In the genomic region with DNA sequence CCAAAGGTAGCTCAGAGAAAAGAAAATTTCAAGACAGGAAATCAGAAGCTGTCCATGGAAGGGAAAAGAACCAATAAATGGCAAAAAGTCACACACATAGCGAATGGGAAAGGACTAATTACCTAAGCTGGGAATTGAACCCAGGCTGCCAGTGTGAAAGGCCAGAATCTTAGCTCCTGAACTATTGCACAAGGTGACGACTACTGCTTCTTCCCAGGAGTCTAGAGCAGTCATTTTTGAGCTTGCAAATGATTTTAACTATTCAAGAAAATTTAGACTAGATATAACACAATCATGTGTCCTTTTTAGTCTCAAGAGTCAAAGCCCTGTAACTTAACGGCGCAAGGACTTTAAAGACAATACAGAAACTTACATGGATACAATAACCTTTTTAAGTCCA, we compare ENCODE assay signal across 18 cellular contexts. TPM values are rescaled to one million over a fixed set of nuclear protein-coding genes. Genes with fewer than 3 reads are reported as not detected.
A peak's percentile ranks its signal among the peaks of the same experiment; 100 is the strongest.
DNase-seq lines count a peak whose midpoint lies in the region; ATAC-seq, FAIRE-seq and TF ChIP-seq lines count a peak whose summit lies in the region.
"Had no signal": no experiment of that assay in that cellular context is flagged by ENCODE, and none has a peak within 500 bp of the region (broad histone marks: within the 10 kb centered on the region; RNA-seq: fewer than 3 reads in every experiment).

No MANE protein-coding gene starts in this region.

- no peaks in the 10 kb centered on the region for H3K36me3 ChIP-seq in H1 (ENCODE audit: control insufficient read depth in 2 of 4, insufficient read depth in 4 of 4, low read length in 3 of 4)
- H3K36me3 ChIP-seq: BLaER1 treated with 17β-estradiol and CSF1 and Interleukin-3, amounts not matched to agents 10 nM and 100 nM; brain microvascular endothelial cell; neutrophil; spleen had no signal

- H3K4ac ChIP-seq in H1 (replicated peaks; ENCODE audit: insufficient read length, low read depth, low read length), result no peak overlapping the region

- H3K9me3 ChIP-seq in H1 (ENCODE audit: insufficient read depth in 2 of 2, low read depth in 1 of 2, low read length in 1 of 2), result no peaks in the 10 kb centered on the region
- H3K9me3 ChIP-seq: neutrophil, spleen had no signal

- WGBS in H1 (ENCODE audit: extremely low coverage in 1 of 2, insufficient coverage in 1 of 2, insufficient read length in 1 of 2, insufficient replicate concordance in 2 of 2, low coverage in 1 of 2, low lambda C conversion rate in 2 of 2, missing lambda C conversion rate in 1 of 2), 2 experiments, result 95% methylated on average over 4 of the region's 4 CpGs; no CpG with 5 or more reads in 1 of the 2 experiments

- POLR2A ChIA-PET in H1 (lab: Charles Lee; ENCODE audit: partially characterized antibody), result no interaction called here

- H2BK12ac ChIP-seq in H1 (ENCODE audit: low read depth, low read length), result no peak overlapping the region

- H3K23ac ChIP-seq in H1 (ENCODE audit: insufficient read length), result no peak overlapping the region

- H3K27ac ChIP-seq in 22Rv1 (peak overlapping the region; percentile 56), H1 (ENCODE audit: low read depth, low read length) (no peak overlapping the region)
- H3K27ac ChIP-seq: BLaER1 treated with 17β-estradiol and CSF1 and Interleukin-3, amounts not matched to agents 10 nM and 100 nM; brain microvascular endothelial cell; neutrophil; spleen had no signal

- H2AK5ac ChIP-seq in H1 (ENCODE audit: low read depth, low read length), result no peak overlapping the region

- no peak overlapping the region for H3K14ac ChIP-seq in H1 (ENCODE audit: insufficient read length)

- H2AFZ ChIP-seq in H1 (ENCODE audit: low read length), result no peak overlapping the region

- TF ChIP-seq POLR2A in H1 (IDR thresholded peaks at IDR 0.05; ENCODE audit: control extremely low read depth in 1 of 2, low read depth in 2 of 2, low read length in 2 of 2), result no peak

- H2BK5ac ChIP-seq in H1 (ENCODE audit: low read depth, low read length), result no peak overlapping the region

- H3K27me3 ChIP-seq in H1 (replicated peaks in 1 of 4; ENCODE audit: control insufficient read depth in 3 of 4, extremely low read depth in 1 of 4, insufficient read depth in 3 of 4, low read length in 3 of 4), result no peaks in the 10 kb centered on the region
- H3K27me3 ChIP-seq: brain microvascular endothelial cell, neutrophil, spleen had no signal

- no peak for TF ChIP-seq RAD21 in H1 (IDR thresholded peaks at IDR 0.05 in 1 of 2, conservative IDR thresholded peaks at IDR 0.05 in 1 of 2; ENCODE audit: low read depth in 2 of 2, low read length in 2 of 2)

- H4K5ac ChIP-seq in H1 (ENCODE audit: insufficient read length, low read depth, low read length), result no peak overlapping the region

- no peak overlapping the region for H4K8ac ChIP-seq in H1 (ENCODE audit: extremely low read depth, insufficient read depth, low read length)

- H2BK15ac ChIP-seq in H1 (ENCODE audit: low read length), result no peak overlapping the region

- H3K18ac ChIP-seq in H1 (ENCODE audit: extremely low read depth, low read length), result no peak overlapping the region

- no peak for TF ChIP-seq EP300 in H1 (IDR thresholded peaks at IDR 0.05; ENCODE audit: borderline replicate concordance in 1 of 2, low read depth in 2 of 2, low read length in 2 of 2)

- H3K23me2 ChIP-seq in H1 (ENCODE audit: low read depth, low read length), result no peaks in the 10 kb centered on the region

- DNase-seq in Daoy (ENCODE audit: low read depth) (peak; percentile 4), NCI-H2227 (lab: John Stamatoyannopoulos, UW; ENCODE audit: unreplicated experiment) (peak; percentile 59), H1 (ENCODE audit: low read depth in 1 of 2, low spot score in 2 of 2) (no peak), iPS-NIHi11 (ENCODE audit: low spot score) (no peak)
- no peak for DNase-seq in activated CD4-positive, CD25-positive, alpha-beta regulatory T cell (lab: John Stamatoyannopoulos, UW)
- no peak for DNase-seq in central memory CD4-positive, alpha-beta T cell
- DNase-seq: activated CD4-positive, alpha-beta memory T cell treated with anti-CD3 and anti-CD28 coated beads, Interleukin-2, amount 10 ng/mL, durations not matched to agents 7 days and 5 days; activated effector memory CD4-positive, alpha-beta T cell treated with anti-CD3 and anti-CD28 coated beads, Interleukin-2, amount 50 U/mL, for 16 hours; brain microvascular endothelial cell; GF-D8; HCEC 1CT; spleen; T-helper 9 cell had no signal

- H3K9ac ChIP-seq in H1 (replicated peaks in 1 of 4; ENCODE audit: extremely low read depth in 1 of 4, low read depth in 3 of 4, low read length in 3 of 4), result no peak overlapping the region
- H3K9ac ChIP-seq: BLaER1 treated with 17β-estradiol and CSF1 and Interleukin-3, amounts not matched to agents 10 nM and 100 nM had no signal

- no peak overlapping the region for H4K91ac ChIP-seq in H1 (replicated peaks; ENCODE audit: insufficient read length, low read length)

- ATAC-seq in GM21717 (IDR thresholded peaks at IDR 0.05; ENCODE audit: unreplicated experiment), result no peak

- H4K20me1 ChIP-seq in H1 (replicated peaks in 1 of 2; ENCODE audit: control insufficient read depth in 1 of 2, insufficient read depth in 2 of 2, low read length in 2 of 2), result no peaks in the 10 kb centered on the region
- H4K20me1 ChIP-seq: BLaER1 treated with 17β-estradiol and CSF1 and Interleukin-3, amounts not matched to agents 10 nM and 100 nM had no signal

- no peak overlapping the region for H3K56ac ChIP-seq in H1 (replicated peaks; ENCODE audit: insufficient read length, low read depth, low read length)

- no peaks in the 10 kb centered on the region for H3K79me1 ChIP-seq in H1 (ENCODE audit: low read depth, low read length)

- no peak overlapping the region for H3K4me3 ChIP-seq in H1 (ENCODE audit: extremely low read depth in 1 of 4, insufficient read depth in 2 of 4, low read depth in 3 of 4, low read length in 4 of 4)
- H3K4me3 ChIP-seq: BLaER1 treated with 17β-estradiol and CSF1 and Interleukin-3, amounts not matched to agents 10 nM and 100 nM; lung; spleen had no signal

- no peak overlapping the region for H2BK120ac ChIP-seq in H1 (replicated peaks; ENCODE audit: low read depth, low read length)

- no peaks in the 10 kb centered on the region for H3K79me2 ChIP-seq in H1 (ENCODE audit: control insufficient read depth in 1 of 2, insufficient read depth in 2 of 2, low read length in 2 of 2)

- CTCF ChIA-PET in H1 (lab: Charles Lee; ENCODE audit: partially characterized antibody), result interaction anchor here (1.5 kb wide), 1 partner anchor 13 kb away, joined by 3 read pairs; no protein-coding TSS in a partner anchor

- TF ChIP-seq CTCF in 22Rv1 (IDR thresholded peaks at IDR 0.05) (no peak), H1 (IDR thresholded peaks at IDR 0.05; ENCODE audit: control extremely low read depth in 1 of 3, insufficient read depth in 1 of 3, low read depth in 1 of 3, low read length in 3 of 3) (no peak)

- no peak overlapping the region for H3K4me2 ChIP-seq in H1 (ENCODE audit: insufficient read depth in 1 of 2, low read depth in 2 of 2, low read length in 2 of 2)
- H3K4me2 ChIP-seq: BLaER1 treated with 17β-estradiol and CSF1 and Interleukin-3, amounts not matched to agents 10 nM and 100 nM had no signal

- no peak overlapping the region for H2BK20ac ChIP-seq in H1 (ENCODE audit: low read length)

- no peak for FAIRE-seq in H1 (lab: Jason Lieb, UNC)

- H3K4me1 ChIP-seq in H1 (replicated peaks in 1 of 4; ENCODE audit: control insufficient read depth in 3 of 4, insufficient read depth in 4 of 4, low read length in 3 of 4), result 0 out of 7 replicates have a peak, but pooled peaks cover 0 to 3% (median 1%) of the 10 kb centered on the region in 4 experiments
- H3K4me1 ChIP-seq: spleen had no signal

TF ChIP-seq in H1, 55 proteins besides CTCF, POLR2A, EP300 and RAD21:
- TF ChIP-seq TBP (IDR thresholded peaks at IDR 0.05; ENCODE audit: low read depth, low read length) (peak; percentile 91), POU5F1 (IDR thresholded peaks at IDR 0.05; ENCODE audit: low read depth, low read length) (no peak)

RNA-seq across cellular contexts. Expression of gene ZNF81, which starts 34.1 kb away (rescaled TPM):
- 1.9 and 8.1 TPM in 2 replicates for total RNA-seq in Daoy (2014; rRNA removed; shearing (Covaris generic))
- total RNA-seq in H1 (2021; fragmentation: NEBNext Ultra II Directional; extraction: Animal tissue kit (Norgen Biotek cat#: 25700)), result 10.0 and 12.8 TPM in 2 replicates
- polyA plus RNA-seq in H1 (2011; rRNA removed), result 3.4 and 4.6 TPM in 2 replicates
- polyA plus RNA-seq in H1 (2011; cell fraction: cytosol; rRNA removed), result 4.2 TPM
- polyA plus RNA-seq in H1 (2011; cell fraction: nucleus; rRNA removed), result 3.9 TPM
- 4.6 to 5.4 TPM (median 4.8 TPM) in 4 replicates for polyA plus RNA-seq in H1 (2012, experiment 1 of 2)
- 0.16 TPM for polyA plus RNA-seq in H1 (2012, experiment 2 of 2)
- 4.9 TPM for polyA plus RNA-seq in H1 (2013, experiment 1 of 2)
- 5.1 TPM for polyA plus RNA-seq in H1 (2013, experiment 2 of 2)
- polyA minus RNA-seq in H1 (2011; rRNA and poly(A)+ RNA removed), result 15.7 and 26.3 TPM in 2 replicates
- polyA minus RNA-seq in H1 (2011; cell fraction: cytosol; rRNA and poly(A)+ RNA removed), result 3.7 TPM
- 13.6 TPM for polyA minus RNA-seq in H1 (2011; cell fraction: nucleus; rRNA and poly(A)+ RNA removed)

Comparison
In these comparisons a context has a peak if more than half of its experiments do, and no peak if none do; other contexts are left out.
1. DNase-seq: peak in Daoy (single experiment) and NCI-H2227 (single experiment); none in H1 (0 of 2), activated CD4-positive, CD25-positive, alpha-beta regulatory T cell (0 of 4), iPS-NIHi11 (single experiment) and central memory CD4-positive, alpha-beta T cell (single experiment).